20 cellular contexts compared by ENCODE assay signal in genomic region chr4:39453738-39454137, GRCh38. TPM values are rescaled to one million over a fixed set of nuclear protein-coding genes. Genes with fewer than 3 reads are reported as not detected.
DNase-seq lines count a peak whose midpoint lies in the region; ATAC-seq, FAIRE-seq and TF ChIP-seq lines count a peak whose summit lies in the region.
"Had no signal": no experiment of that assay in that cellular context is flagged by ENCODE, and none has a peak within 500 bp of the region (broad histone marks: within the 10 kb centered on the region; RNA-seq: fewer than 3 reads in every experiment).

No MANE protein-coding gene starts in this region.

- H3K4me1 ChIP-seq in A549 = peaks cover 43% of the 10 kb centered on the region

- 84% methylated on average over 2 of the region's 2 CpGs for WGBS in A549 (ENCODE audit: missing lambda C conversion rate)

- POLR2A ChIA-PET in A549 (lab: Yijun Ruan, JAX) = no interaction called here
- POLR2A ChIA-PET in WTC11 (lab: Charles Lee) = interaction anchor here (0.7 kb wide), 1 partner anchor 566 kb away, joined by 3 read pairs; no protein-coding TSS in a partner anchor

- FAIRE-seq in A549 (lab: Jason Lieb, UNC) = no peak
- FAIRE-seq: GM18507 had no signal

- H3K9me3 ChIP-seq in A549 = no peaks in the 10 kb centered on the region
- H3K9me3 ChIP-seq: BLaER1 had no signal

- intact Hi-C loops in natural killer cell (cut with micrococcal nuclease) = loop anchor here (10.0 kb wide), 1 partner anchor 409 kb away; no protein-coding TSS in a partner anchor

- no peak for TF ChIP-seq CTCF in A549 (IDR thresholded peaks at IDR 0.05)
- no peak for TF ChIP-seq CTCF in WTC11 (IDR thresholded peaks at IDR 0.05)
- no peak for TF ChIP-seq CTCF in natural killer cell (IDR thresholded peaks at IDR 0.05)

- H3K36me3 Mint-ChIP-seq in activated T-cell treated with anti-CD3 and anti-CD28 coated beads, Interleukin-2, amount 50 U/mL, for 24 hours (ENCODE audit: low read depth) = peaks cover 98% of the 10 kb centered on the region
- H3K36me3 Mint-ChIP-seq in WTC11 (peaks cover 81% of the 10 kb centered on the region), natural killer cell (peaks cover 42% of the 10 kb centered on the region)

- TF ChIP-seq EP300 in A549 (IDR thresholded peaks at IDR 0.05) = no peak

- H3K27ac Mint-ChIP-seq in activated T-cell treated with anti-CD3 and anti-CD28 coated beads, Interleukin-2, amount 50 U/mL, for 24 hours = peak overlapping the region; percentile 100
- peak overlapping the region; percentile 68 for H3K27ac Mint-ChIP-seq in WTC11
- H3K27ac Mint-ChIP-seq in natural killer cell = peak overlapping the region; percentile 78 to 82

- ATAC-seq in A549 (no peak), WTC11 (no peak), natural killer cell (no peak), HG03521 (IDR thresholded peaks at IDR 0.05; ENCODE audit: unreplicated experiment) (no peak), HG03108 (IDR thresholded peaks at IDR 0.05; ENCODE audit: unreplicated experiment) (no peak)

- TF ChIP-seq RAD21 in A549 (conservative IDR thresholded peaks at IDR 0.05 in 1 of 2, IDR thresholded peaks at IDR 0.05 in 1 of 2) = no peak

- peaks cover 60% of the 10 kb centered on the region for H3K4me1 Mint-ChIP-seq in activated T-cell treated with anti-CD3 and anti-CD28 coated beads, Interleukin-2, amount 50 U/mL, for 24 hours (ENCODE audit: low read depth)
- H3K4me1 Mint-ChIP-seq in WTC11 (peaks cover 31% of the 10 kb centered on the region), natural killer cell (peaks cover 32 to 38% of the 10 kb centered on the region in 2 donors)

- no peaks in the 10 kb centered on the region for H3K9me3 Mint-ChIP-seq in activated T-cell treated with anti-CD3 and anti-CD28 coated beads, Interleukin-2, amount 50 U/mL, for 24 hours
- H3K9me3 Mint-ChIP-seq in WTC11 (no peaks in the 10 kb centered on the region), natural killer cell (no peaks in the 10 kb centered on the region)
- H3K9me3 Mint-ChIP-seq: CD8-positive, alpha-beta memory T cell had no signal

- no peak for TF ChIP-seq POLR2A in A549 (IDR thresholded peaks at IDR 0.05; ENCODE audit: low read length)

- no peaks in the 10 kb centered on the region for H3K27me3 Mint-ChIP-seq in activated T-cell treated with anti-CD3 and anti-CD28 coated beads, Interleukin-2, amount 50 U/mL, for 24 hours
- H3K27me3 Mint-ChIP-seq in WTC11 (ENCODE audit: low read depth) (no peaks in the 10 kb centered on the region; the same call in 1 of the 2 replicates), natural killer cell (ENCODE audit: low read depth in 2 of 2) (no peaks in the 10 kb centered on the region)
- H3K27me3 Mint-ChIP-seq: CD8-positive, alpha-beta memory T cell had no signal

- no peak overlapping the region for H3K27ac ChIP-seq in A549
- H3K27ac ChIP-seq: BLaER1, KMS-11 had no signal

- CTCF ChIA-PET in A549 (lab: Yijun Ruan, JAX) = interaction anchor here (0.6 kb wide), 1 partner anchor 697 kb away, joined by 3 read pairs; no protein-coding TSS in a partner anchor
- CTCF ChIA-PET in WTC11 (lab: Charles Lee) = no interaction called here

- no peak overlapping the region for H3K4me3 ChIP-seq in A549
- H3K4me3 ChIP-seq: BLaER1 had no signal

- DNase-seq in activated T-cell treated with anti-CD3 and anti-CD28 coated beads, Interleukin-2, amount 50 U/mL, for 24 hours = no peak
- DNase-seq in activated T-cell treated with anti-CD3 and anti-CD28 coated beads for 4 hours = no peak
- no peak for DNase-seq in A549 (ENCODE audit: low read depth in 1 of 2, low spot score in 1 of 2)
- no peak for DNase-seq in WTC11 (ENCODE audit: low spot score)
- no peak for DNase-seq in natural killer cell
- DNase-seq in DMS 273 (lab: John Stamatoyannopoulos, UW; ENCODE audit: unreplicated experiment) = no peak
- DNase-seq: CD8-positive, alpha-beta memory T cell; GOT3; NCI-H1417; NCI-H187 treated with DMSO at 0.1 percent for 48 hours; NCI-H226; NCI-H524; SHP77 had no signal

- no peak overlapping the region for H3K4me2 ChIP-seq in A549
- H3K4me2 ChIP-seq: BLaER1, KMS-11 had no signal

- H3K4me3 Mint-ChIP-seq in activated T-cell treated with anti-CD3 and anti-CD28 coated beads, Interleukin-2, amount 50 U/mL, for 24 hours = peak overlapping the region; percentile 99
- H3K4me3 Mint-ChIP-seq in WTC11 (no peak overlapping the region), natural killer cell (no peak overlapping the region)

TF ChIP-seq in A549, 52 proteins besides CTCF, POLR2A, EP300 and RAD21:
- peak; percentile 48 for TF ChIP-seq MAFK (IDR thresholded peaks at IDR 0.05; ENCODE audit: partially characterized antibody)
- TF ChIP-seq MAZ (IDR thresholded peaks at IDR 0.05; ENCODE audit: borderline replicate concordance, low read depth, low read length) = no peak
- no peak for TF ChIP-seq ELK1 (IDR thresholded peaks at IDR 0.05; ENCODE audit: low read depth, low read length)
- no peak for TF ChIP-seq HOXB13 (CRISPR knock-in tag; IDR thresholded peaks at IDR 0.05; ENCODE audit: low read depth)
- no peak for TF ChIP-seq FOXS1 (CRISPR knock-in tag; IDR thresholded peaks at IDR 0.05)
TF ChIP-seq in A549: peak in this region for 1.

TF ChIP-seq in WTC11, 78 proteins besides CTCF, POLR2A, EP300 and RAD21:
- TF ChIP-seq ELF4 (CRISPR knock-in tag; IDR thresholded peaks at IDR 0.05; ENCODE audit: low read depth) = no peak
- no peak for TF ChIP-seq MYBL2 (CRISPR knock-in tag; IDR thresholded peaks at IDR 0.05)
- TF ChIP-seq HMGXB4 (CRISPR knock-in tag; IDR thresholded peaks at IDR 0.05) = no peak
- no peak for TF ChIP-seq ZNF512 (CRISPR knock-in tag; IDR thresholded peaks at IDR 0.05; ENCODE audit: borderline replicate concordance)
- TF ChIP-seq, protein P1, sequence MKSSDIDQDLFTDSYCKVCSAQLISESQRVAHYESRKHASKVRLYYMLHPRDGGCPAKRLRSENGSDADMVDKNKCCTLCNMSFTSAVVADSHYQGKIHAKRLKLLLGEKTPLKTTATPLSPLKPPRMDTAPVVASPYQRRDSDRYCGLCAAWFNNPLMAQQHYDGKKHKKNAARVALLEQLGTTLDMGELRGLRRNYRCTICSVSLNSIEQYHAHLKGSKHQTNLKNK (CRISPR knock-in tag; IDR thresholded peaks at IDR 0.05) = no peak
TF ChIP-seq in WTC11: peak in this region for 0.

RNA-seq across cellular contexts. Expression of gene RPL9, which starts 5.0 kb away (rescaled TPM):
- polyA plus RNA-seq in A549 (2011; rRNA removed) (897 and 1,263 TPM in 2 replicates), A549 (2017; fragmentation: RNase III; extraction: RNeasy Plus Mini Kit Qiagen cat#74134 plus additional on column Dnase treatment) (785 to 851 TPM (median 786 TPM) in 3 replicates)
- polyA plus RNA-seq in A549 (2012; cell fraction: cytosol; rRNA removed) = 450 and 468 TPM in 2 replicates
- 128 and 270 TPM in 2 replicates for polyA plus RNA-seq in A549 (2012; cell fraction: nucleus; rRNA removed)
- 64.6 and 84.5 TPM in 2 replicates for polyA minus RNA-seq in A549 (2011; rRNA and poly(A)+ RNA removed)
- total RNA-seq in WTC11 (2021) (1,191 to 1,343 TPM (median 1,328 TPM) in 3 replicates), natural killer cell (1,000 to 10,000 TPM in 1 of 3 donors, 100 to 1,000 TPM in 2; 848 to 1,179 (median 853) TPM)

RNA-seq across cellular contexts. Expression of gene LIAS, which starts 5.1 kb away (rescaled TPM):
- polyA plus RNA-seq in A549 (2011; rRNA removed) (16.0 and 22.3 TPM in 2 replicates), A549 (2017; fragmentation: RNase III; extraction: RNeasy Plus Mini Kit Qiagen cat#74134 plus additional on column Dnase treatment) (11.3 to 14.5 TPM (median 12.9 TPM) in 3 replicates)
- 7.5 and 8.6 TPM in 2 replicates for polyA plus RNA-seq in A549 (2012; cell fraction: cytosol; rRNA removed)
- polyA plus RNA-seq in A549 (2012; cell fraction: nucleus; rRNA removed) = 3.2 and 4.7 TPM in 2 replicates
- polyA minus RNA-seq in A549 (2011; rRNA and poly(A)+ RNA removed) = 4.0 and 4.7 TPM in 2 replicates
- total RNA-seq in WTC11 (2021) (23.1 to 23.5 TPM (median 23.1 TPM) in 3 replicates), natural killer cell (10 to 100 TPM; 10.6 to 14.3 (median 11.9) TPM)

RNA-seq across cellular contexts. Expression of gene KLB, which starts 47.0 kb away (rescaled TPM):
- 0.87 and 0.97 TPM in 2 replicates for polyA plus RNA-seq in A549 (2011; rRNA removed)
- polyA plus RNA-seq in A549 (2012; cell fraction: cytosol; rRNA removed) = 0.17 and 0.26 TPM in 2 replicates
- polyA plus RNA-seq in A549 (2012; cell fraction: nucleus; rRNA removed) = 0.51 and 0.62 TPM in 2 replicates
- polyA plus RNA-seq in A549 (2017; fragmentation: RNase III; extraction: RNeasy Plus Mini Kit Qiagen cat#74134 plus additional on column Dnase treatment) = 0.49 to 0.57 TPM (median 0.51 TPM) in 3 replicates
- 0.45 and 0.49 TPM in 2 replicates for polyA minus RNA-seq in A549 (2011; rRNA and poly(A)+ RNA removed)
- 0.09 to 0.14 TPM in 2 of 3 replicates, not detected in the other for total RNA-seq in WTC11 (2021)
- total RNA-seq in natural killer cell = under 1 TPM; 0.07 to 0.16 (median 0.10) TPM
- total RNA-seq: A673; CD8-positive, alpha-beta memory T cell; RPMI7951 had no signal
- polyA plus RNA-seq: CD8-positive, alpha-beta memory T cell had no signal
